In the genomic region with DNA sequence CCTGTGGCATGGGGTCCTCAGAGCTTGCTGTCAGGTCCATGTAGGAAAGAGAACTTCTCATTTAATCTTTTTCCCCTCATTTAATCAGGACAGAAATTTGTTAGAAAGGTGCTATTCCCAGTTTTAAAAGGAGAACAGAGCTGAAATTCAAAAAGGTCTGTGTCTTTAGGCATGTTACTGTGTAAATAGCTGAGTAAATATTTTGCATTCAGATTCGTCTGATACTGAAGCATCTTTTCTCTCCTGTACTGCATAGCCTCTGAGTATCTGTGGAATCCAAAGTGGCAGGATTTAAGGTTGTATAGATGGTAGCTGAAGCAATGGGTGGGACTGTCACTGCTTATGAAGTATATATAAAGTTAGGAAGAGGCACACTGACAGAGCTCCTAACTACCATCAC, we compare ENCODE assay signal across 18 cellular contexts. TPM values are rescaled to one million over a fixed set of nuclear protein-coding genes. Genes with fewer than 3 reads are reported as not detected.
DNase-seq lines count a peak whose midpoint lies in the region; ATAC-seq and TF ChIP-seq lines count a peak whose summit lies in the region.
"Had no signal": no experiment of that assay in that cellular context is flagged by ENCODE, and none has a peak within 500 bp of the region (broad histone marks: within the 10 kb centered on the region; RNA-seq: fewer than 3 reads in every experiment).

No MANE protein-coding gene starts in this region.

- no peak for DNase-seq in right cardiac atrium
- DNase-seq in left ventricle myocardium superior = no peak
- DNase-seq in endodermal cell = no peak
- no peak for DNase-seq in effector memory CD8-positive, alpha-beta T cell
- no peak for DNase-seq in cerebellar nuclear complex (lab: John Stamatoyannopoulos, UW)
- DNase-seq: 8988T; C1 segment of cervical spinal cord; Calu3; CD4-positive, alpha-beta memory T cell; COR-L47; DMS153; DND-41; GM23248; H9 had no signal

- H3K27me3 Mint-ChIP-seq in endodermal cell (ENCODE audit: insufficient read depth) = no peaks in the 10 kb centered on the region
- no peaks in the 10 kb centered on the region for H3K27me3 Mint-ChIP-seq in effector memory CD8-positive, alpha-beta T cell
- H3K27me3 Mint-ChIP-seq: CD4-positive, alpha-beta memory T cell had no signal

- no peak overlapping the region for H3K27ac Mint-ChIP-seq in endodermal cell
- no peak overlapping the region for H3K27ac Mint-ChIP-seq in effector memory CD8-positive, alpha-beta T cell
- H3K27ac Mint-ChIP-seq: CD4-positive, alpha-beta memory T cell; H9 had no signal

- H3K36me3 ChIP-seq in endodermal cell (ENCODE audit: control insufficient read depth, insufficient read depth, low read length) (no peaks in the 10 kb centered on the region), liver (ENCODE audit: control insufficient read depth in 4 of 4, insufficient read depth in 3 of 4, low read depth in 1 of 4, low read length in 3 of 4) (no peaks in the 10 kb centered on the region)

- 73% methylated on average over 1 of the region's 1 CpG for WGBS in right cardiac atrium
- 86 to 90% methylated on average over 1 of the region's 1 CpG for WGBS in endodermal cell (ENCODE audit: insufficient coverage in 1 of 2, insufficient read length in 1 of 2), 2 experiments
- WGBS in liver = 28% methylated on average over 1 of the region's 1 CpG

- ATAC-seq in right cardiac atrium (no peak), left ventricle myocardium superior (no peak), HG03039 (IDR thresholded peaks at IDR 0.05; ENCODE audit: unreplicated experiment) (no peak)
- no peak for ATAC-seq in effector memory CD8-positive, alpha-beta T cell (replicated peaks)
- ATAC-seq: A549, HCT116 had no signal

- no peak for TF ChIP-seq RAD21 in liver (IDR thresholded peaks at IDR 0.05)

- H3K27me3 ChIP-seq in right cardiac atrium (ENCODE audit: control insufficient read depth, insufficient read depth) (no peaks in the 10 kb centered on the region), endodermal cell (ENCODE audit: control insufficient read depth, insufficient read depth, low read length, poor library complexity, severe bottlenecking) (no peaks in the 10 kb centered on the region), liver (ENCODE audit: control insufficient read depth in 4 of 4, insufficient read depth in 4 of 4, low read length in 3 of 4) (no peaks in the 10 kb centered on the region)

- H3K36me3 Mint-ChIP-seq in endodermal cell (ENCODE audit: low read depth) = no peaks in the 10 kb centered on the region
- no peaks in the 10 kb centered on the region for H3K36me3 Mint-ChIP-seq in effector memory CD8-positive, alpha-beta T cell (ENCODE audit: insufficient read depth)

- H3K27ac ChIP-seq in right cardiac atrium (ENCODE audit: low read length) = peak overlapping the region; percentile 27
- H3K27ac ChIP-seq in endodermal cell (ENCODE audit: low read depth, low read length) = no peak overlapping the region
- peak overlapping the region; percentile 1 to 52 for H3K27ac ChIP-seq in liver (ENCODE audit: low read depth in 1 of 2, low read length in 2 of 2)
- H3K27ac ChIP-seq: A549, GM23248 had no signal

- H3K9me3 ChIP-seq in right cardiac atrium (ENCODE audit: control insufficient read depth, low read length) (no peaks in the 10 kb centered on the region), endodermal cell (ENCODE audit: control insufficient read depth, low read length) (no peaks in the 10 kb centered on the region), liver (ENCODE audit: control insufficient read depth in 4 of 4, low read length in 3 of 4) (no peaks in the 10 kb centered on the region)
- H3K9me3 ChIP-seq: A549 had no signal

- H3K4me3 ChIP-seq in right cardiac atrium (ENCODE audit: low read length) = no peak overlapping the region
- H3K4me3 ChIP-seq in endodermal cell (ENCODE audit: low read length) = peak overlapping the region; percentile 39
- H3K4me3 ChIP-seq in liver (ENCODE audit: low read depth in 1 of 3, low read length in 3 of 3) = no peak overlapping the region
- H3K4me3 ChIP-seq: A549, GM23248 had no signal

- H3K4me1 ChIP-seq in right cardiac atrium (ENCODE audit: control insufficient read depth, insufficient read depth, low read length) (peaks cover 2% of the 10 kb centered on the region), endodermal cell (ENCODE audit: control insufficient read depth, insufficient read depth, low read length) (peaks cover 5% of the 10 kb centered on the region), liver (ENCODE audit: control insufficient read depth in 4 of 4, insufficient read depth in 4 of 4, low read length in 3 of 4) (peaks cover 7 to 32% (median 24%) of the 10 kb centered on the region in 4 donors)

- H3K4me3 Mint-ChIP-seq in endodermal cell = no peak overlapping the region
- H3K4me3 Mint-ChIP-seq in effector memory CD8-positive, alpha-beta T cell = no peak overlapping the region
- H3K4me3 Mint-ChIP-seq: CD4-positive, alpha-beta memory T cell; H9 had no signal

- H3K9ac ChIP-seq in endodermal cell (ENCODE audit: extremely low read depth, low read length, poor library complexity, severe bottlenecking) = no peak overlapping the region
- H3K9ac ChIP-seq in liver (ENCODE audit: low read depth in 1 of 2, low read length in 2 of 2) = no peak overlapping the region
- H3K9ac ChIP-seq: GM23248 had no signal

- H3K4me1 Mint-ChIP-seq in endodermal cell = peaks cover 24% of the 10 kb centered on the region
- peaks cover 24 to 34% of the 10 kb centered on the region in 2 donors for H3K4me1 Mint-ChIP-seq in effector memory CD8-positive, alpha-beta T cell (ENCODE audit: low read depth in 2 of 2)

- no peaks in the 10 kb centered on the region for H3K9me3 Mint-ChIP-seq in endodermal cell
- no peaks in the 10 kb centered on the region for H3K9me3 Mint-ChIP-seq in effector memory CD8-positive, alpha-beta T cell
- H3K9me3 Mint-ChIP-seq: CD4-positive, alpha-beta memory T cell; H9 had no signal

- TF ChIP-seq CTCF in endodermal cell (conservative IDR thresholded peaks at IDR 0.05) (no peak), liver (IDR thresholded peaks at IDR 0.05; ENCODE audit: low read depth, low read length, missing input control) (no peak)

- intact Hi-C loops in right cardiac atrium (cut with DNase I) (no loop called here), left ventricle myocardium superior (cut with micrococcal nuclease) (no loop called here)

TF ChIP-seq in liver, 16 proteins besides CTCF, POLR2A, EP300 and RAD21:
- TF ChIP-seq FOXA2 (IDR thresholded peaks at IDR 0.05) (peak; percentile 78), FOXA1 (IDR thresholded peaks at IDR 0.05) (no peak)

RNA-seq across cellular contexts. Expression of gene PTPN4, which starts 9.0 kb away (rescaled TPM):
- total RNA-seq in right cardiac atrium (10 to 100 TPM; 28.4 to 42.6 (median 38.7) TPM), left ventricle myocardium superior (41.1 TPM), endodermal cell (10 to 100 TPM; 52.6 to 69.8 TPM), liver (10 to 100 TPM; 12.6 to 34.6 TPM)
- polyA plus RNA-seq in right cardiac atrium (6.5 TPM), liver (1 to 10 TPM; 4.2 to 6.4 TPM)
- polyA plus RNA-seq in endodermal cell (2013, experiment 1 of 2) = 36.4 TPM
- 22.5 TPM for polyA plus RNA-seq in endodermal cell (2013, experiment 2 of 2)
